ENCODE assay signal across 9 cellular contexts in the genomic region with DNA sequence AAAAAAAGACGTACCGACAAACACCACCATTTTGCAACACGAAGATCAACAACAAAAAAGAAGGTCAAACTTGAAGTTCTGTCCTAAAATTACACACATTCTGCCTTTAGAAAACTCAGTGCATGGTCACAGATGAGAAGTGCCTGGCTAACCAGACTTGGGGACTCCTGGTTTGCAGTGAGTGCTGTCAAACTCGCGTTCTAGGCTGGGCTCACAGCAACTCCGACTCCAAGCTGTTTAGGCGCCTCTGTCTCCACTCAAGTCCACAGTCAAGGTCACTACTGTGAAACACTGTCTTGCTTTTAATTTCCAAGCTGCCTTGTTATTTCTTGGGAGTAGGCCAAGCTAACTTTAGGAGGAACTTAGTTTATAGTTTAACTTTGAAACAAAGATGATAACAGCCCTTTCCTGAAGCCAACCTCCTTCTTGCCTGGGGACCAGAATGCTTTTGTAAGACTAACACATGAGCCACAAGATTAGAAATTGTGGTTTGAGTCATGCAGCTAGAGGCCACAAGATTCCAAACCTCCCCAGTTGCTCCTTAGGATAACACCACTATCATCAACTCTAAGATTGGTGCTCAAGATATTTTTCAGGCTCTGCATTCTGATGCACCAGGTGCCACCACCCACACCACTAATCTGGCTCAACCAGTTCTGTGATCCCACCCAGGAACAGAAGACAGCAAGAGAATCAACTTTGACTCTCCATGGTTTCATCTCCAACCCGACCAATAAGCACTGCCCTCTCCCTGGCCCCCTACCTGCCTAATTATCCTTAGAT. TPM values are rescaled to one million over a fixed set of nuclear protein-coding genes. Genes with fewer than 3 reads are reported as not detected.
DNase-seq lines count a peak whose midpoint lies in the region; ATAC-seq and TF ChIP-seq lines count a peak whose summit lies in the region.
"Had no signal": no experiment of that assay in that cellular context is flagged by ENCODE, and none has a peak within 500 bp of the region (broad histone marks: within the 10 kb centered on the region; RNA-seq: fewer than 3 reads in every experiment).

No MANE protein-coding gene starts in this region.

- H3K4me3 ChIP-seq in GM12865 (ENCODE audit: low read depth, low read length) (peak overlapping the region; percentile 89), epithelial cell of proximal tubule (ENCODE audit: low read depth, low read length) (peak overlapping the region; percentile 82)

- H3K27ac Mint-ChIP-seq in progenitor cell of endocrine pancreas = no peak overlapping the region

- H3K36me3 Mint-ChIP-seq in progenitor cell of endocrine pancreas (ENCODE audit: insufficient read depth) = peaks cover 30% of the 10 kb centered on the region

- ATAC-seq in HG03460 (IDR thresholded peaks at IDR 0.05; ENCODE audit: unreplicated experiment) = no peak
- ATAC-seq in HG02678 (IDR thresholded peaks at IDR 0.05; ENCODE audit: unreplicated experiment) = no peak

- H3K27me3 Mint-ChIP-seq in progenitor cell of endocrine pancreas = no peaks in the 10 kb centered on the region

- TF ChIP-seq CTCF in GM12865 (IDR thresholded peaks at IDR 0.05; ENCODE audit: insufficient read depth, low read depth, low read length, missing control alignments) (no peak), epithelial cell of proximal tubule (conservative IDR thresholded peaks at IDR 0.05; ENCODE audit: low read depth, low read length) (no peak), progenitor cell of endocrine pancreas (IDR thresholded peaks at IDR 0.05; ENCODE audit: unreplicated experiment) (no peak)

- peaks cover 13% of the 10 kb centered on the region for H3K4me1 Mint-ChIP-seq in progenitor cell of endocrine pancreas (ENCODE audit: low read depth)

- H3K9me3 Mint-ChIP-seq in progenitor cell of endocrine pancreas (ENCODE audit: low read depth) = peaks cover 10% of the 10 kb centered on the region

- H3K4me3 Mint-ChIP-seq in progenitor cell of endocrine pancreas (ENCODE audit: low read depth) = peak overlapping the region; percentile 69

- DNase-seq in GM12865 (ENCODE audit: low read depth) (no peak), OCI-M2 (lab: John Stamatoyannopoulos, UW; ENCODE audit: unreplicated experiment) (peak; percentile 48), epithelial cell of proximal tubule (ENCODE audit: low read depth) (no peak), progenitor cell of endocrine pancreas (ENCODE audit: low spot score, unreplicated experiment) (no peak), NCI-H1436 treated with DMSO at 0.1 percent for 48 hours (lab: John Stamatoyannopoulos, UW) (no peak), SKM-1 (lab: John Stamatoyannopoulos, UW; ENCODE audit: unreplicated experiment) (no peak)
- DNase-seq: NCI-H1417 had no signal

RNA-seq across cellular contexts. Expression of a gene that starts 1.1 kb away (rescaled TPM):
- total RNA-seq in epithelial cell of proximal tubule (64.1 and 83.6 TPM in 2 replicates), progenitor cell of endocrine pancreas (46.7 and 51.0 TPM in 2 replicates)

RNA-seq across cellular contexts. Expression of a gene that starts 1.7 kb away (rescaled TPM):
- 12.2 and 23.0 TPM in 2 replicates for total RNA-seq in epithelial cell of proximal tubule
- 51.6 and 54.2 TPM in 2 replicates for total RNA-seq in progenitor cell of endocrine pancreas
